ENCODE assay signal across 24 cellular contexts in genomic region chr11:17992916-17993315, GRCh38. TPM values are rescaled to one million over a fixed set of nuclear protein-coding genes. Genes with fewer than 3 reads are reported as not detected.
DNase-seq lines count a peak whose midpoint lies in the region; ATAC-seq, FAIRE-seq and TF ChIP-seq lines count a peak whose summit lies in the region.
"Had no signal": no experiment of that assay in that cellular context is flagged by ENCODE, and none has a peak within 500 bp of the region (broad histone marks: within the 10 kb centered on the region; RNA-seq: fewer than 3 reads in every experiment).

No MANE protein-coding gene starts in this region.

- H3K27me3 ChIP-seq in GM23248 (replicated peaks; ENCODE audit: insufficient read depth) (no peaks in the 10 kb centered on the region), bronchial epithelial cell (ENCODE audit: control insufficient read depth, insufficient read depth, low read length) (no peaks in the 10 kb centered on the region), GM23338 (ENCODE audit: insufficient read depth) (no peaks in the 10 kb centered on the region)
- H3K27me3 ChIP-seq: gastroesophageal sphincter, testis had no signal

- H3K36me3 ChIP-seq in GM23248 (ENCODE audit: low read depth) (no peaks in the 10 kb centered on the region), bronchial epithelial cell (ENCODE audit: control insufficient read depth, insufficient read depth, low read length) (peaks cover 2% of the 10 kb centered on the region), GM23338 (ENCODE audit: insufficient read depth) (no peaks in the 10 kb centered on the region)

- H3K4me1 ChIP-seq in GM23248 (ENCODE audit: insufficient read depth): no peaks in the 10 kb centered on the region
- no peaks in the 10 kb centered on the region for H3K4me1 ChIP-seq in GM23338 (ENCODE audit: insufficient read depth)
- H3K4me1 ChIP-seq: testis had no signal

- in situ Hi-C loops in GM23248 (cut with MboI): no loop called here

- FAIRE-seq in bronchial epithelial cell (lab: Jason Lieb, UNC): no peak

- H3K9me2 ChIP-seq in GM23248 (ENCODE audit: insufficient read depth) (no peaks in the 10 kb centered on the region), GM23338 (ENCODE audit: insufficient read depth) (no peaks in the 10 kb centered on the region)
- H3K9me2 ChIP-seq: SK-N-SH had no signal

- H3K9ac ChIP-seq in GM23248: no peak overlapping the region
- H3K9ac ChIP-seq: SK-N-SH had no signal

- POLR2A ChIA-PET in activated CD4-positive, alpha-beta memory T cell treated with anti-CD3 and anti-CD28 coated beads, Interleukin-2, amount 10 ng/mL, durations not matched to agents 7 days and 5 days (lab: Charles Lee): no interaction called here

- H3F3A ChIP-seq in GM23248 (ENCODE audit: insufficient read depth) (0 out of 2 replicates have a peak, but pooled peaks cover under 1% of the 10 kb centered on the region), GM23338 (replicated peaks; ENCODE audit: low read depth) (no peaks in the 10 kb centered on the region)

- H3K9me3 ChIP-seq in GM23248 (ENCODE audit: low read depth): no peaks in the 10 kb centered on the region
- H3K9me3 ChIP-seq: gastroesophageal sphincter, left ventricle myocardium inferior, SK-N-SH, testis had no signal

- H3K4me3 ChIP-seq in GM23248 (no peak overlapping the region), bronchial epithelial cell (ENCODE audit: low read depth, low read length) (no peak overlapping the region), GM23338 (no peak overlapping the region)
- H3K4me3 ChIP-seq: gastroesophageal sphincter, left ventricle myocardium inferior, testis had no signal

- H3K79me2 ChIP-seq in GM23248 (ENCODE audit: insufficient read depth) (no peaks in the 10 kb centered on the region), GM23338 (replicated peaks; ENCODE audit: insufficient read depth) (no peaks in the 10 kb centered on the region)

- H4K20me1 ChIP-seq in GM23248 (ENCODE audit: insufficient read depth) (no peaks in the 10 kb centered on the region), GM23338 (replicated peaks; ENCODE audit: insufficient read depth) (no peaks in the 10 kb centered on the region)

- peaks cover 17% of the 10 kb centered on the region for H3K36me3 Mint-ChIP-seq in activated CD4-positive, alpha-beta memory T cell treated with anti-CD3 and anti-CD28 coated beads, Interleukin-2, amount 10 ng/mL, durations not matched to agents 7 days and 5 days (ENCODE audit: low read depth)
- no peaks in the 10 kb centered on the region; the same call in 1 of the 3 replicates for H3K36me3 Mint-ChIP-seq in GM23338 (ENCODE audit: low read depth)
- H3K36me3 Mint-ChIP-seq: activated naive CD4-positive, alpha-beta T cell treated with anti-CD3 and anti-CD28 coated beads, Interleukin-2, amount 50 U/mL, for 72 hours had no signal

- H3K27ac Mint-ChIP-seq in activated CD4-positive, alpha-beta memory T cell treated with anti-CD3 and anti-CD28 coated beads, Interleukin-2, amount 10 ng/mL, durations not matched to agents 7 days and 5 days: no peak overlapping the region
- no peak overlapping the region for H3K27ac Mint-ChIP-seq in GM23338
- H3K27ac Mint-ChIP-seq: activated T-helper 1 cell treated with anti-CD3 and anti-CD28 coated beads, Interleukin-12 subunit alpha, Interleukin-12 subunit beta, Interleukin-2, Interleukin-4 antibody, amounts not matched to agents 30 ng/mL and 10 ng/mL and 1 ng/mL, durations not matched to agents 14 hours and 24 hours and 36 hours; CD4-positive, alpha-beta T cell; T-helper 2 cell treated with Interferon-gamma antibody and Interleukin-4, amounts not matched to agents 5 μg/mL and 100 μg/mL, for 36 hours had no signal

- H2AFZ ChIP-seq in GM23248 (no peak overlapping the region), GM23338 (no peak overlapping the region)

- CTCF ChIA-PET in activated CD4-positive, alpha-beta memory T cell treated with anti-CD3 and anti-CD28 coated beads, Interleukin-2, amount 10 ng/mL, durations not matched to agents 7 days and 5 days (lab: Charles Lee): interaction anchor here (0.9 to 3.4 kb wide), 4 partner anchors 21 to 116 kb away, joined by 3 to 27 read pairs (median 5); partner anchors contain the start of gene SAAL1

- H3K4me2 ChIP-seq in GM23248 (ENCODE audit: unreplicated experiment) (no peak overlapping the region), GM23338 (no peak overlapping the region)
- H3K4me2 ChIP-seq: SK-N-SH had no signal

- H3K4me1 Mint-ChIP-seq in activated CD4-positive, alpha-beta memory T cell treated with anti-CD3 and anti-CD28 coated beads, Interleukin-2, amount 10 ng/mL, durations not matched to agents 7 days and 5 days: no peaks in the 10 kb centered on the region
- H3K4me1 Mint-ChIP-seq in GM23338: peaks cover 3% of the 10 kb centered on the region; the same call in 1 of the 3 replicates

- no peak for TF ChIP-seq CTCF in bronchial epithelial cell (IDR thresholded peaks at IDR 0.05; ENCODE audit: insufficient read depth, low read length, severe bottlenecking)
- no peak for TF ChIP-seq CTCF in omental fat pad (IDR thresholded peaks at IDR 0.05)
- TF ChIP-seq CTCF in GM23338 (conservative IDR thresholded peaks at IDR 0.05; ENCODE audit: low read depth in 2 of 2): no peak

- no peak overlapping the region for H3K27ac ChIP-seq in GM23248
- no peak overlapping the region for H3K27ac ChIP-seq in GM23338 (ENCODE audit: low read depth)
- H3K27ac ChIP-seq: gastroesophageal sphincter, left ventricle myocardium inferior, testis had no signal

- 75 to 78% methylated on average over 2 of the region's 2 CpGs for WGBS in GM23248 (ENCODE audit: low coverage in 1 of 2, low lambda C conversion rate in 2 of 2, missing lambda C conversion rate in 2 of 2), 2 experiments

- peak; percentile 24 for DNase-seq in GM23248
- peak; percentile 60 for DNase-seq in NCI-H226
- peak; percentile 76 for DNase-seq in bronchial epithelial cell (ENCODE audit: low read depth)
- DNase-seq in omental fat pad (ENCODE audit: low spot score): no peak
- no peak for DNase-seq in activated CD4-positive, alpha-beta memory T cell treated with anti-CD3 and anti-CD28 coated beads, Interleukin-2, amount 10 ng/mL, durations not matched to agents 7 days and 5 days
- DNase-seq in glomerular visceral epithelial cell (ENCODE audit: extremely low spot score): no peak
- DNase-seq in NCI-H1092 treated with DMSO at 0.1 percent for 48 hours (lab: John Stamatoyannopoulos, UW): no peak
- no peak for DNase-seq in GM23338 (ENCODE audit: low spot score)
- DNase-seq: CD4-positive, alpha-beta T cell; dermis blood vessel endothelial cell; DMS153; left ventricle myocardium inferior; NCI-H1092; NCI-H2171 treated with DMSO at 0.1 percent for 48 hours; right cardiac atrium; SK-N-SH; stimulated activated CD4-positive, alpha-beta T cell treated with anti-CD3 and anti-CD28 coated beads, Interleukin-15, amount 100 ng/mL, for 24 hours; testis had no signal

- no peaks in the 10 kb centered on the region for H3K27me3 Mint-ChIP-seq in activated CD4-positive, alpha-beta memory T cell treated with anti-CD3 and anti-CD28 coated beads, Interleukin-2, amount 10 ng/mL, durations not matched to agents 7 days and 5 days
- no peaks in the 10 kb centered on the region for H3K27me3 Mint-ChIP-seq in GM23338 (ENCODE audit: insufficient read depth, low read depth, poor library complexity)
- H3K27me3 Mint-ChIP-seq: CD4-positive, alpha-beta T cell had no signal

- no peaks in the 10 kb centered on the region for H3K9me3 Mint-ChIP-seq in activated CD4-positive, alpha-beta memory T cell treated with anti-CD3 and anti-CD28 coated beads, Interleukin-2, amount 10 ng/mL, durations not matched to agents 7 days and 5 days
- no peaks in the 10 kb centered on the region for H3K9me3 Mint-ChIP-seq in GM23338
- H3K9me3 Mint-ChIP-seq: activated naive CD4-positive, alpha-beta T cell treated with anti-CD3 and anti-CD28 coated beads, Interleukin-2, amount 50 U/mL, for 72 hours; activated T-helper 1 cell treated with anti-CD3 and anti-CD28 coated beads, Interleukin-12 subunit alpha, Interleukin-12 subunit beta, Interleukin-2, Interleukin-4 antibody, amounts not matched to agents 30 ng/mL and 10 ng/mL and 1 ng/mL, durations not matched to agents 14 hours and 24 hours and 36 hours; CD4-positive, alpha-beta T cell; T-helper 2 cell treated with Interferon-gamma antibody and Interleukin-4, amounts not matched to agents 5 μg/mL and 100 μg/mL, for 36 hours had no signal

- no peak overlapping the region for H3K4me3 Mint-ChIP-seq in activated CD4-positive, alpha-beta memory T cell treated with anti-CD3 and anti-CD28 coated beads, Interleukin-2, amount 10 ng/mL, durations not matched to agents 7 days and 5 days
- H3K4me3 Mint-ChIP-seq in GM23338: no peak overlapping the region
- H3K4me3 Mint-ChIP-seq: activated T-helper 1 cell treated with anti-CD3 and anti-CD28 coated beads, Interleukin-12 subunit alpha, Interleukin-12 subunit beta, Interleukin-2, Interleukin-4 antibody, amounts not matched to agents 30 ng/mL and 10 ng/mL and 1 ng/mL, durations not matched to agents 14 hours and 24 hours and 36 hours; CD4-positive, alpha-beta T cell; T-helper 2 cell treated with Interferon-gamma antibody and Interleukin-4, amounts not matched to agents 5 μg/mL and 100 μg/mL, for 36 hours had no signal

- ATAC-seq in omental fat pad (ENCODE audit: low FRiP score): peak; percentile 85
- no peak for ATAC-seq in GM23338
- ATAC-seq: activated naive CD4-positive, alpha-beta T cell treated with anti-CD3 and anti-CD28 coated beads, Interleukin-2, amount 50 U/mL, for 72 hours; gastroesophageal sphincter; Panc1; right cardiac atrium had no signal

TF ChIP-seq in GM23338, 12 proteins besides CTCF, POLR2A, EP300 and RAD21 (continues in another document):
- no peak for TF ChIP-seq EZH2phosphoT487 (IDR thresholded peaks at IDR 0.05; ENCODE audit: unreplicated experiment)
- no peak for TF ChIP-seq ZNF114 (CRISPR knock-in tag; IDR thresholded peaks at IDR 0.05)
- TF ChIP-seq CREB1 (CRISPR knock-in tag; IDR thresholded peaks at IDR 0.05; ENCODE audit: low read depth): no peak

RNA-seq across cellular contexts. Expression of gene SERGEF, which starts 19.9 kb away (rescaled TPM):
- 16.8 and 18.3 TPM in 2 replicates for total RNA-seq in GM23248 (2014; rRNA removed; shearing (Covaris generic))
- polyA plus RNA-seq in GM23248 (2016; fragmentation: Nextera tagmentation; extraction: Ambion mirVana) (16.7 and 23.2 TPM in 2 replicates), GM23338 (2016; fragmentation: Nextera tagmentation; extraction: Ambion mirVana) (27.9 and 33.6 TPM in 2 replicates)
- total RNA-seq in bronchial epithelial cell (29.2 and 31.1 TPM in 2 replicates), omental fat pad (10 to 100 TPM; 18.9 to 23.9 (median 20.6) TPM)
- 10 to 100 TPM; 33.9 to 34.2 TPM for total RNA-seq in activated CD4-positive, alpha-beta memory T cell treated with anti-CD3 and anti-CD28 coated beads, Interleukin-2, amount 10 ng/mL, durations not matched to agents 7 days and 5 days
- total RNA-seq in GM23338 (2014; rRNA removed; shearing (Covaris generic)): 24.2 and 28.9 TPM in 2 replicates

RNA-seq across cellular contexts. Expression of gene TPH1, which starts 53.2 kb away (rescaled TPM):
- total RNA-seq in GM23248 (2014; rRNA removed; shearing (Covaris generic)): not detected in 2 replicates
- polyA plus RNA-seq in GM23248 (2016; fragmentation: Nextera tagmentation; extraction: Ambion mirVana) (not detected in 2 replicates), GM23338 (2016; fragmentation: Nextera tagmentation; extraction: Ambion mirVana) (0.03 and 0.13 TPM in 2 replicates)
- total RNA-seq in bronchial epithelial cell (under 0.01 and 0.26 TPM in 2 replicates), omental fat pad (under 1 TPM; 0.19 to 0.47 (median 0.31) TPM)
- total RNA-seq in activated CD4-positive, alpha-beta memory T cell treated with anti-CD3 and anti-CD28 coated beads, Interleukin-2, amount 10 ng/mL, durations not matched to agents 7 days and 5 days: under 1 TPM; 0.15 to 0.18 TPM
- total RNA-seq in GM23338 (2014; rRNA removed; shearing (Covaris generic)): 0.07 and 0.43 TPM in 2 replicates
- total RNA-seq: epithelial cell of proximal tubule, left ventricle myocardium inferior had no signal

Comparison
In these comparisons a context has a peak if more than half of its experiments do, and no peak if none do; other contexts are left out.
1. DNase-seq: peak in GM23248 (single experiment), NCI-H226 (single experiment) and bronchial epithelial cell (single experiment); none in omental fat pad (single experiment), activated CD4-positive, alpha-beta memory T cell treated with anti-CD3 and anti-CD28 coated beads, Interleukin-2, amount 10 ng/mL, durations not matched to agents 7 days and 5 days (single experiment), glomerular visceral epithelial cell (single experiment), NCI-H1092 treated with DMSO at 0.1 percent for 48 hours (single experiment) and GM23338 (single experiment).